Comparison of ENCODE assay signal across 23 cellular contexts in genomic region chr12:66247741-66248140, GRCh38.
"Had no signal": no experiment of that assay in that cellular context is flagged by ENCODE, and none has a peak within 500 bp of the region (broad histone marks: within the 10 kb centered on the region; RNA-seq: fewer than 3 reads in every experiment).

No MANE protein-coding gene starts in this region.

- H3K4me3 ChIP-seq: ascending aorta, coronary artery, gastrocnemius medialis, left ventricle myocardium inferior, tibial nerve had no signal

- H3K27ac ChIP-seq: ascending aorta, coronary artery, gastrocnemius medialis, left ventricle myocardium inferior, tibial nerve, VCaP had no signal

- H3K27me3 ChIP-seq: ascending aorta, gastrocnemius medialis, tibial nerve had no signal

- DNase-seq: activated CD4-positive, CD25-positive, alpha-beta regulatory T cell treated with anti-CD3 and anti-CD28 coated beads, Interleukin-2, amount 50 U/mL, for 72 hours; activated CD8-positive, alpha-beta memory T cell treated with anti-CD3 and anti-CD28 coated beads for 24 hours; activated CD8-positive, alpha-beta memory T cell treated with anti-CD3 and anti-CD28 coated beads, Interleukin-2, amount 50 U/mL, for 48 hours; activated effector memory CD4-positive, alpha-beta T cell treated with Interleukin-2 at 50 U/mL for 16 hours; activated naive CD4-positive, alpha-beta T cell treated with anti-CD3 and anti-CD28 coated beads, Interleukin-2, amount 50 U/mL, for 16 hours; activated T-cell treated with anti-CD3 and anti-CD28 coated beads, Interleukin-2, amount 50 U/mL, for 48 hours; gastrocnemius medialis; head of caudate nucleus; kidney glomerular epithelial cell; left ventricle myocardium inferior; mammary epithelial cell; midbrain; nucleus accumbens; stimulated activated CD4-positive, alpha-beta T cell treated with anti-CD3 and anti-CD28 coated beads, Interleukin-12 subunit alpha, Interleukin-12 subunit beta, amount 100 ng/mL, for 4 hours; stimulated activated CD4-positive, alpha-beta T cell treated with anti-CD3 and anti-CD28 coated beads, Interleukin-1b, Interleukin-23, amount 100 ng/mL, for 48 hours; stimulated activated CD8-positive, alpha-beta memory T cell treated with anti-CD3 and anti-CD28 coated beads, Interleukin-4, amount 100 ng/mL, for 48 hours; stimulated activated naive CD4-positive, alpha-beta T cell; substantia nigra; T1000 had no signal
